ENCODE assay signal across 8 cellular contexts in genomic region chr18:79399275-79400081, GRCh38. TPM values are rescaled to one million over a fixed set of nuclear protein-coding genes. Genes with fewer than 3 reads are reported as not detected.
DNase-seq lines count a peak whose midpoint lies in the region; ATAC-seq and TF ChIP-seq lines count a peak whose summit lies in the region.

No MANE protein-coding gene starts in this region.

- H4K20me1 ChIP-seq in fibroblast of lung (ENCODE audit: control insufficient read depth, extremely low read depth, insufficient read depth, low read length), result no peaks in the 10 kb centered on the region

- peak overlapping the region; percentile 97 for H3K27ac Mint-ChIP-seq in T-helper 2 cell treated with Interferon-gamma antibody and Interleukin-4, amounts not matched to agents 5 μg/mL and 100 μg/mL, for 36 hours
- H3K27ac Mint-ChIP-seq in progenitor cell of endocrine pancreas, result no peak overlapping the region

- H3K9me3 ChIP-seq in fibroblast of lung (ENCODE audit: control insufficient read depth, insufficient read depth, low read depth, low read length), result no peaks in the 10 kb centered on the region

- in situ Hi-C loops in GM13976 (cut with MboI; ENCODE audit: low sequenced_read_pairs, unreplicated experiment), result loop anchor here (10.0 kb wide), 1 partner anchor 115 kb away; no protein-coding TSS in a partner anchor

- no peak overlapping the region for H3K27ac ChIP-seq in fibroblast of lung (ENCODE audit: insufficient read depth, low read length)

- peak overlapping the region; percentile 90 for H3K4me3 Mint-ChIP-seq in T-helper 2 cell treated with Interferon-gamma antibody and Interleukin-4, amounts not matched to agents 5 μg/mL and 100 μg/mL, for 36 hours
- H3K4me3 Mint-ChIP-seq in progenitor cell of endocrine pancreas (ENCODE audit: low read depth), result peak overlapping the region; percentile 65

- no peak overlapping the region for H2AFZ ChIP-seq in fibroblast of lung (ENCODE audit: low read length)

- H3K36me3 Mint-ChIP-seq in T-helper 2 cell treated with Interferon-gamma antibody and Interleukin-4, amounts not matched to agents 5 μg/mL and 100 μg/mL, for 36 hours (ENCODE audit: low read depth), result peaks cover 13% of the 10 kb centered on the region
- H3K36me3 Mint-ChIP-seq in progenitor cell of endocrine pancreas (ENCODE audit: insufficient read depth), result no peaks in the 10 kb centered on the region

- TF ChIP-seq CTCF in fibroblast of lung (conservative IDR thresholded peaks at IDR 0.05 in 1 of 2, IDR thresholded peaks at IDR 0.05 in 1 of 2; ENCODE audit: low read depth in 1 of 2, low read length in 2 of 2) (no peak), progenitor cell of endocrine pancreas (IDR thresholded peaks at IDR 0.05; ENCODE audit: unreplicated experiment) (no peak), GM13976 (IDR thresholded peaks at IDR 0.05; ENCODE audit: borderline replicate concordance, control extremely low read depth, extremely low read depth, insufficient read depth, missing control alignments) (no peak)

- peaks cover 47% of the 10 kb centered on the region for H3K4me1 Mint-ChIP-seq in T-helper 2 cell treated with Interferon-gamma antibody and Interleukin-4, amounts not matched to agents 5 μg/mL and 100 μg/mL, for 36 hours (ENCODE audit: low read depth)
- peaks cover 5% of the 10 kb centered on the region for H3K4me1 Mint-ChIP-seq in progenitor cell of endocrine pancreas (ENCODE audit: low read depth)

- peak overlapping the region in 2 of 4 experiments; percentile 22 to 60 for H3K4me3 ChIP-seq in fibroblast of lung (replicated peaks in 1 of 4; ENCODE audit: control extremely low read depth in 1 of 4, insufficient read depth in 1 of 4, low read depth in 3 of 4, low read length in 4 of 4)

- peak; percentile 3 for ATAC-seq in GM19397 (IDR thresholded peaks at IDR 0.05; ENCODE audit: unreplicated experiment)

- no peaks in the 10 kb centered on the region for H3K79me2 ChIP-seq in fibroblast of lung (ENCODE audit: control insufficient read depth, insufficient read depth, low read length)

- H3K9me3 Mint-ChIP-seq in T-helper 2 cell treated with Interferon-gamma antibody and Interleukin-4, amounts not matched to agents 5 μg/mL and 100 μg/mL, for 36 hours, result no peaks in the 10 kb centered on the region
- H3K9me3 Mint-ChIP-seq in progenitor cell of endocrine pancreas (ENCODE audit: low read depth), result no peaks in the 10 kb centered on the region

- peak overlapping the region; percentile 23 for H3K9ac ChIP-seq in fibroblast of lung (ENCODE audit: insufficient read depth, low read length)

- H3K4me2 ChIP-seq in fibroblast of lung (ENCODE audit: extremely low read depth, insufficient read depth, low read length), result peak overlapping the region; percentile 25

- no peaks in the 10 kb centered on the region for H3K4me1 ChIP-seq in fibroblast of lung (ENCODE audit: control insufficient read depth, extremely low read depth, insufficient read depth, low read length)

- no peaks in the 10 kb centered on the region for H3K27me3 Mint-ChIP-seq in T-helper 2 cell treated with Interferon-gamma antibody and Interleukin-4, amounts not matched to agents 5 μg/mL and 100 μg/mL, for 36 hours (ENCODE audit: low read depth)
- peaks cover 48% of the 10 kb centered on the region for H3K27me3 Mint-ChIP-seq in progenitor cell of endocrine pancreas

- no peaks in the 10 kb centered on the region for H3K36me3 ChIP-seq in fibroblast of lung (ENCODE audit: control insufficient read depth, insufficient read depth, low read length)

- DNase-seq in T-helper 2 cell treated with Interferon-gamma antibody and Interleukin-4, amounts not matched to agents 5 μg/mL and 100 μg/mL, for 36 hours (ENCODE audit: low spot score), result peak; percentile 39
- DNase-seq in fibroblast of lung (ENCODE audit: low read depth in 2 of 2) (no peak), progenitor cell of endocrine pancreas (ENCODE audit: low spot score, unreplicated experiment) (no peak), NCI-H128 (lab: John Stamatoyannopoulos, UW; ENCODE audit: unreplicated experiment) (no peak), GM13976 (ENCODE audit: low spot score) (no peak), DMS153 (lab: John Stamatoyannopoulos, UW) (no peak), AG08395 (ENCODE audit: low spot score) (no peak)

- H3K27me3 ChIP-seq in fibroblast of lung (ENCODE audit: control insufficient read depth, insufficient read depth, low read length), result no peaks in the 10 kb centered on the region

RNA-seq across cellular contexts. Expression of gene NFATC1, which starts 3.7 kb away (rescaled TPM):
- total RNA-seq in fibroblast of lung (2.6 and 4.3 TPM in 2 replicates), progenitor cell of endocrine pancreas (4.5 and 5.6 TPM in 2 replicates)
- 0.92 and 2.0 TPM in 2 replicates for polyA plus RNA-seq in fibroblast of lung
- 3.0 and 6.8 TPM in 2 replicates for polyA plus RNA-seq in fibroblast of lung (2012)
- 1.8 and 4.7 TPM in 2 replicates for polyA minus RNA-seq in fibroblast of lung (ENCODE audit: low replicate concordance)
